In the genomic region with DNA sequence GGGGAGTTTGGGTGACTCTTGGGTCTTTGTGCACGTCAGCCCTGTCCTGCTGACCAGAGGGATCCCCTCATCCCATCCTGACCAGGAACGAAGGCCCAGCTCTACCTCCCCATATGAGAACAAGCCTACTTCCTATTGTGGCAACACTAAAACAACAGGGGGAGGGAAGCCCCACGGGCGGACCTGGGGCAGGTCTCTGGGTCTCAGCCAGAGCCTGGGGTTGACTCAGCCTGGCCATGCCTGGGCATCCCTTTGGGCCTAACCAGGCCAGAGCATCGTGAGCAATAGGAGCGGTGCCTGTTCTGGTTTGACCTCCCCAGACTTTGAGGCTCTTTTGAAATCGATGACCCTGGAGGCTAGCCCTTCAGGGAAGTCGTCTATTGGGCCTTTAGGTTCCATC, we compare ENCODE assay signal across 11 cellular contexts. TPM values are rescaled to one million over a fixed set of nuclear protein-coding genes. Genes with fewer than 3 reads are reported as not detected.
DNase-seq lines count a peak whose midpoint lies in the region; ATAC-seq and TF ChIP-seq lines count a peak whose summit lies in the region.
"Had no signal": no experiment of that assay in that cellular context is flagged by ENCODE, and none has a peak within 500 bp of the region (broad histone marks: within the 10 kb centered on the region; RNA-seq: fewer than 3 reads in every experiment).

No MANE protein-coding gene starts in this region.

- BruUV-seq in A673 (replicated peaks; lab: Mats Ljungman, UMichigan), result no TSS peak

- H3K9me3 ChIP-seq in BLaER1 (no peaks in the 10 kb centered on the region), H9 (ENCODE audit: control insufficient read depth, low read depth, low read length) (no peaks in the 10 kb centered on the region), mononuclear cell (ENCODE audit: low read depth, low read length) (no peaks in the 10 kb centered on the region), A673 (ENCODE audit: low read depth, low read length, poor library complexity, severe bottlenecking) (no peaks in the 10 kb centered on the region)
- H3K9me3 ChIP-seq: testis had no signal

- no peak overlapping the region for H4K91ac ChIP-seq in H9 (ENCODE audit: insufficient read length, low read depth, low read length)

- H3K9me3 Mint-ChIP-seq in H9 (no peaks in the 10 kb centered on the region), endothelial cell (ENCODE audit: unreplicated experiment) (no peaks in the 10 kb centered on the region)
- H3K9me3 Mint-ChIP-seq in activated naive CD4-positive, alpha-beta T cell treated with anti-CD3 and anti-CD28 coated beads, Interleukin-2, amount 50 U/mL, for 72 hours, result peaks cover 0 to 3% of the 10 kb centered on the region in 2 donors

- POLR2A ChIA-PET in A673 (lab: Charles Lee; ENCODE audit: low non-redundant PET), result no interaction called here

- no peak overlapping the region for H3K18ac ChIP-seq in H9 (ENCODE audit: insufficient read length, low read depth, low read length)

- H3K4me2 ChIP-seq in BLaER1, result peak overlapping the region; percentile 100
- no peak overlapping the region for H3K4me2 ChIP-seq in H9 (ENCODE audit: insufficient read depth, insufficient read length, low read length)

- peak overlapping the region; percentile 93 for H3K9ac ChIP-seq in BLaER1
- H3K9ac ChIP-seq in H9 (ENCODE audit: extremely low read depth, insufficient read length, low read length), result no peak overlapping the region

- H3K27ac ChIP-seq in BLaER1 (peak overlapping the region; percentile 95), H9 (ENCODE audit: insufficient read length, low read depth, low read length) (no peak overlapping the region), A673 (ENCODE audit: low read depth, low read length, poor library complexity, severe bottlenecking) (no peak overlapping the region)
- H3K27ac ChIP-seq: testis had no signal

- no peaks in the 10 kb centered on the region for H3K79me1 ChIP-seq in H9 (ENCODE audit: insufficient read depth, low read depth, low read length, poor library complexity, severe bottlenecking)

- no peak overlapping the region for H3K56ac ChIP-seq in H9 (ENCODE audit: insufficient read length, low read depth, low read length)

- intact Hi-C loops in A673 (cut with micrococcal nuclease; ENCODE audit: unreplicated experiment), result no loop called here

- H2BK12ac ChIP-seq in H9 (ENCODE audit: insufficient read length, low read depth, low read length), result no peak overlapping the region

- H3K4ac ChIP-seq in H9 (ENCODE audit: low read depth, low read length), result no peak overlapping the region

- H2BK5ac ChIP-seq in H9 (ENCODE audit: insufficient read length, low read length), result no peak overlapping the region

- no peak overlapping the region for H2AFZ ChIP-seq in H9 (ENCODE audit: low read length)

- no peak overlapping the region for H4K5ac ChIP-seq in H9 (ENCODE audit: insufficient read length, low read depth, low read length)

- H3K27me3 Mint-ChIP-seq in H9 (ENCODE audit: low read depth), result no peaks in the 10 kb centered on the region
- H3K27me3 Mint-ChIP-seq in endothelial cell (ENCODE audit: unreplicated experiment), result peaks cover 6% of the 10 kb centered on the region

- H3K36me3 ChIP-seq in BLaER1 (peaks cover 49% of the 10 kb centered on the region), A673 (ENCODE audit: insufficient read depth, low read length, poor library complexity, severe bottlenecking) (no peaks in the 10 kb centered on the region)

- peak overlapping the region; percentile 85 for H3K4me3 ChIP-seq in BLaER1
- H3K4me3 ChIP-seq in mononuclear cell (ENCODE audit: low read length), result peak overlapping the region; percentile 93
- no peak overlapping the region for H3K4me3 ChIP-seq in A673 (ENCODE audit: low read depth, low read length, poor library complexity, severe bottlenecking)
- H3K4me3 ChIP-seq: testis had no signal

- H3K4me3 Mint-ChIP-seq in H9 (no peak overlapping the region), endothelial cell (ENCODE audit: unreplicated experiment) (no peak overlapping the region)

- no peak overlapping the region for H3T11ph ChIP-seq in H9 (ENCODE audit: low read length)

- H3K14ac ChIP-seq in H9 (ENCODE audit: insufficient read depth, low read length), result no peak overlapping the region

- H3K4me1 ChIP-seq in BLaER1 (peaks cover 81% of the 10 kb centered on the region), H9 (ENCODE audit: insufficient read depth, low read length) (no peaks in the 10 kb centered on the region; the same call in 1 of the 2 replicates), mononuclear cell (ENCODE audit: insufficient read depth, low read length) (peaks cover 74% of the 10 kb centered on the region), A673 (ENCODE audit: insufficient read depth, low read length, poor library complexity, severe bottlenecking) (no peaks in the 10 kb centered on the region)

- H3K27ac Mint-ChIP-seq in H9, result 0 out of 7 replicates have a peak overlapping the region, but pooled peaks of 2 of the 3 experiments have one; percentile 31 to 68
- H3K27ac Mint-ChIP-seq in activated naive CD4-positive, alpha-beta T cell treated with anti-CD3 and anti-CD28 coated beads, Interleukin-2, amount 50 U/mL, for 72 hours, result peak overlapping the region; percentile 97
- H3K27ac Mint-ChIP-seq in endothelial cell (ENCODE audit: unreplicated experiment), result no peak overlapping the region

- H2BK15ac ChIP-seq in H9 (ENCODE audit: low read depth, low read length), result no peak overlapping the region

- H3K23ac ChIP-seq in H9 (ENCODE audit: insufficient read length, low read depth, low read length), result no peak overlapping the region

- peak in 1 of 2 donors; percentile 11 for ATAC-seq in activated naive CD4-positive, alpha-beta T cell treated with anti-CD3 and anti-CD28 coated beads, Interleukin-2, amount 50 U/mL, for 72 hours
- ATAC-seq in GM21528 (IDR thresholded peaks at IDR 0.05; ENCODE audit: low FRiP score, unreplicated experiment) (no peak), HG02623 (IDR thresholded peaks at IDR 0.05; ENCODE audit: unreplicated experiment) (no peak)

- no peak overlapping the region for H4K8ac ChIP-seq in H9 (replicated peaks; ENCODE audit: insufficient read length, low read depth, low read length)

- H2AK5ac ChIP-seq in H9 (ENCODE audit: insufficient read length, low read length), result no peak overlapping the region

- H3K79me2 ChIP-seq in H9 (ENCODE audit: insufficient read depth, low read length), result no peaks in the 10 kb centered on the region

- WGBS in H9 (ENCODE audit: extremely low coverage, insufficient read length, low lambda C conversion rate), result no CpG with 5 or more reads among the region's 8 CpGs

- no peak overlapping the region for H2BK20ac ChIP-seq in H9 (ENCODE audit: low read depth, low read length, poor library complexity, severe bottlenecking)

- H3K23me2 ChIP-seq in H9 (ENCODE audit: insufficient read length, low read depth, low read length, poor library complexity, severe bottlenecking), result no peaks in the 10 kb centered on the region

- CTCF ChIA-PET in A673 (lab: Charles Lee), result no interaction called here

- peaks cover 8 to 12% of the 10 kb centered on the region in 2 experiments for H3K4me1 Mint-ChIP-seq in H9
- peaks cover 24% of the 10 kb centered on the region for H3K4me1 Mint-ChIP-seq in endothelial cell (ENCODE audit: unreplicated experiment)

- no peak overlapping the region for H2BK120ac ChIP-seq in H9 (ENCODE audit: low read depth, low read length, poor library complexity, severe bottlenecking)

- peaks cover 47% of the 10 kb centered on the region for H4K20me1 ChIP-seq in BLaER1
- H4K20me1 ChIP-seq in H9 (ENCODE audit: control insufficient read depth, insufficient read depth, insufficient read length), result no peaks in the 10 kb centered on the region

- TF ChIP-seq CTCF in H9 (conservative IDR thresholded peaks at IDR 0.05), result no peak
- no peak for TF ChIP-seq CTCF in endothelial cell (IDR thresholded peaks at IDR 0.05; ENCODE audit: unreplicated experiment)
- no peak for TF ChIP-seq CTCF in A673 (conservative IDR thresholded peaks at IDR 0.05; ENCODE audit: low read depth, low read length)

- DNase-seq in H9, result no peak
- DNase-seq in activated naive CD4-positive, alpha-beta T cell treated with anti-CD3 and anti-CD28 coated beads, Interleukin-2, amount 50 U/mL, for 72 hours (ENCODE audit: low spot score in 2 of 2), result no peak
- DNase-seq in endothelial cell (ENCODE audit: low spot score), result no peak
- no peak for DNase-seq in A673 (ENCODE audit: low spot score)
- DNase-seq: foreskin melanocyte, NCI-H82, testis had no signal

- H3K36me3 Mint-ChIP-seq in H9 (ENCODE audit: insufficient read depth in 1 of 3, low read depth in 3 of 3), result peaks cover 5 to 28% (median 25%) of the 10 kb centered on the region in 3 experiments; a peak in 6 of 7 replicates
- peaks cover 29 to 41% of the 10 kb centered on the region in 2 donors for H3K36me3 Mint-ChIP-seq in activated naive CD4-positive, alpha-beta T cell treated with anti-CD3 and anti-CD28 coated beads, Interleukin-2, amount 50 U/mL, for 72 hours
- H3K36me3 Mint-ChIP-seq in endothelial cell (ENCODE audit: low read depth, unreplicated experiment), result peaks cover 17% of the 10 kb centered on the region

- H3K27me3 ChIP-seq in BLaER1 (no peaks in the 10 kb centered on the region), H9 (ENCODE audit: insufficient read depth, low read length) (no peaks in the 10 kb centered on the region), mononuclear cell (ENCODE audit: insufficient read depth, low read length) (no peaks in the 10 kb centered on the region), A673 (replicated peaks; ENCODE audit: insufficient read depth, low read depth, low read length, poor library complexity) (no peaks in the 10 kb centered on the region)
- H3K27me3 ChIP-seq: testis had no signal

RNA-seq across cellular contexts. Expression of a gene that starts 16.8 kb away (rescaled TPM):
- total RNA-seq in H9 (2021), result 43.3 and 45.3 TPM in 2 replicates
- 100 to 1,000 TPM; 154 to 197 TPM for total RNA-seq in activated naive CD4-positive, alpha-beta T cell treated with anti-CD3 and anti-CD28 coated beads, Interleukin-2, amount 50 U/mL, for 72 hours
- 49.2 TPM for total RNA-seq in mononuclear cell
- total RNA-seq in endothelial cell (ENCODE audit: unreplicated experiment), result 25.3 TPM
- total RNA-seq in A673 (2021), result 6.3 and 8.8 TPM in 2 replicates
